In the genomic region with DNA sequence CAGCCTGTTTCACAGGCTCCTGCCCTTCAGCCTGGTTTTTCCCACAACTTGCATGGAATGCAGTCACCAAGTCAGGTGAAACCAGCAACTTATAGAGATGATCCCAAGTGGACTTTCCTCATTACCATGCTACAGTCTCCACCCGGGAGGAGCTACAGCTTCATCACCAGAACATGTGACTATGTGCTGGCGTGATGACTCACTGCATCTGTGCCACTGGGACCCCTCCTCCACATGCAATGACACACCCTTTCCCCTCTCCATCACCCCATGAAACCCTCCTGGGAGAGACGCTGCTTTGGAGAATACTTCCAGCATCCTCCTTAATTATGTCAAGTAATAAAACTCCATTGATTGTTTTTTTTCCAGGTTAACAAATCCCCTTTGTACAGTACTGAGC, we compare ENCODE assay signal across 10 cellular contexts. TPM values are rescaled to one million over a fixed set of nuclear protein-coding genes. Genes with fewer than 3 reads are reported as not detected.
DNase-seq lines count a peak whose midpoint lies in the region; ATAC-seq, FAIRE-seq and TF ChIP-seq lines count a peak whose summit lies in the region.
"Had no signal": no experiment of that assay in that cellular context is flagged by ENCODE, and none has a peak within 500 bp of the region (broad histone marks: within the 10 kb centered on the region; RNA-seq: fewer than 3 reads in every experiment).

No MANE protein-coding gene starts in this region.

- no peaks in the 10 kb centered on the region for H3K9me3 ChIP-seq in A549
- H3K9me3 ChIP-seq in keratinocyte (ENCODE audit: control insufficient read depth, low read depth, low read length) = no peaks in the 10 kb centered on the region
- H3K9me3 ChIP-seq in neural progenitor cell (ENCODE audit: low read depth) = no peaks in the 10 kb centered on the region

- H3K27ac ChIP-seq in A549 = peak overlapping the region; percentile 56 to 65; a peak in 4 of 6 replicates
- peak overlapping the region; percentile 55 for H3K27ac ChIP-seq in keratinocyte (ENCODE audit: control insufficient read depth, insufficient read depth, low read length)
- no peak overlapping the region for H3K27ac ChIP-seq in neural progenitor cell

- no peaks in the 10 kb centered on the region for H4K20me1 ChIP-seq in keratinocyte (ENCODE audit: control insufficient read depth, extremely low read depth, insufficient read depth, low read length)
- H4K20me1 ChIP-seq in neural progenitor cell (ENCODE audit: low read depth) = no peaks in the 10 kb centered on the region

- H3K4me2 ChIP-seq in A549 (peak overlapping the region; percentile 43), keratinocyte (ENCODE audit: control insufficient read depth, extremely low read depth, insufficient read depth, low read depth, low read length) (peak overlapping the region; percentile 16), neural progenitor cell (no peak overlapping the region)

- whole genome bisulfite sequencing in A549 (ENCODE audit: missing lambda C conversion rate) = 53% methylated on average over 3 of the region's 3 CpGs

- no peak for TF ChIP-seq RAD21 in A549 (conservative IDR thresholded peaks at IDR 0.05 in 1 of 2, IDR thresholded peaks at IDR 0.05 in 1 of 2)

- dilution Hi-C loops in keratinocyte (cut with MboI; ENCODE audit: extremely low pct_ligation_motif_present, low sequenced_read_pairs) = no loop called here

- no peaks in the 10 kb centered on the region for H3K9me3 Mint-ChIP-seq in neural progenitor cell

- peaks cover 3% of the 10 kb centered on the region for H3K27me3 Mint-ChIP-seq in neural progenitor cell (ENCODE audit: insufficient read depth, low read depth)

- no peak for TF ChIP-seq EP300 in A549 (IDR thresholded peaks at IDR 0.05)

- DNase-seq in A549 (ENCODE audit: low read depth in 1 of 2, low spot score in 1 of 2) = peak; percentile 6 to 17
- DNase-seq in HFF-Myc (ENCODE audit: extremely low read depth, low read depth) = peak; percentile 72
- peak; percentile 68 for DNase-seq in amniotic epithelial cell (ENCODE audit: low read depth)
- DNase-seq in keratinocyte (ENCODE audit: low read depth, low spot score) = peak; percentile 33
- DNase-seq in NCI-H146 (lab: John Stamatoyannopoulos, UW) = no peak
- DNase-seq in SKM-1 (lab: John Stamatoyannopoulos, UW; ENCODE audit: unreplicated experiment) = no peak
- DNase-seq in neural progenitor cell (ENCODE audit: low spot score) = no peak
- DNase-seq in GM19238 (ENCODE audit: insufficient read length, low spot score) = no peak
- DNase-seq: DMS153, NCI-H2081 treated with DMSO at 0.1 percent for 48 hours had no signal

- H3K36me3 Mint-ChIP-seq in neural progenitor cell = peaks cover 15% of the 10 kb centered on the region

- H2AFZ ChIP-seq in keratinocyte (ENCODE audit: control insufficient read depth, low read length) (no peak overlapping the region), neural progenitor cell (replicated peaks) (no peak overlapping the region)

- peak; percentile 68 to 84 for ATAC-seq in A549

- H3K4me3 ChIP-seq in A549 (no peak overlapping the region), HFF-Myc (replicated peaks; ENCODE audit: low read depth, low read length) (no peak overlapping the region), keratinocyte (ENCODE audit: control insufficient read depth in 2 of 3, extremely low read depth in 1 of 3, insufficient read depth in 2 of 3, low read depth in 1 of 3, low read length in 3 of 3) (no peak overlapping the region), neural progenitor cell (no peak overlapping the region)

- H3K79me2 ChIP-seq in keratinocyte (ENCODE audit: control insufficient read depth, insufficient read depth, low read length) (peaks cover 9% of the 10 kb centered on the region), neural progenitor cell (ENCODE audit: low read depth) (no peaks in the 10 kb centered on the region)

- H3K27ac Mint-ChIP-seq in neural progenitor cell = no peak overlapping the region

- H3K9me1 ChIP-seq in keratinocyte (ENCODE audit: control insufficient read depth, extremely low read depth, insufficient read depth, low read length) = no peaks in the 10 kb centered on the region

- H3K4me1 Mint-ChIP-seq in neural progenitor cell = peaks cover 23% of the 10 kb centered on the region

- POLR2A ChIA-PET in A549 (lab: Yijun Ruan, JAX) = no interaction called here

- H3K27me3 ChIP-seq in keratinocyte (ENCODE audit: control insufficient read depth, extremely low read depth, insufficient read depth, low read length) (no peaks in the 10 kb centered on the region), neural progenitor cell (no peaks in the 10 kb centered on the region)

- no peak for TF ChIP-seq CTCF in A549 (IDR thresholded peaks at IDR 0.05)
- TF ChIP-seq CTCF in HFF-Myc (IDR thresholded peaks at IDR 0.05; ENCODE audit: low read depth, low read length, missing control alignments) = no peak
- no peak for TF ChIP-seq CTCF in keratinocyte (optimal IDR thresholded peaks at IDR 0.05 in 1 of 3, IDR thresholded peaks at IDR 0.05 in 1 of 3, conservative IDR thresholded peaks at IDR 0.05 in 1 of 3; ENCODE audit: extremely low read depth in 1 of 3, insufficient read depth in 2 of 3, low read length in 3 of 3)
- TF ChIP-seq CTCF in neural progenitor cell (IDR thresholded peaks at IDR 0.05) = no peak

- no peak for TF ChIP-seq POLR2A in A549 (IDR thresholded peaks at IDR 0.05; ENCODE audit: low read length)

- CTCF ChIA-PET in A549 (lab: Yijun Ruan, JAX) = no interaction called here

- no peak for FAIRE-seq in A549 (lab: Jason Lieb, UNC)
- FAIRE-seq in keratinocyte (lab: Jason Lieb, UNC) = peak; percentile 53

- H3K36me3 ChIP-seq in keratinocyte (ENCODE audit: control insufficient read depth in 2 of 2, extremely low read depth in 1 of 2, insufficient read depth in 2 of 2, low read length in 2 of 2) = peaks cover 15 to 40% of the 10 kb centered on the region in 2 experiments
- H3K36me3 ChIP-seq in neural progenitor cell = no peaks in the 10 kb centered on the region

- H3K4me1 ChIP-seq in A549 (peaks cover 15% of the 10 kb centered on the region), keratinocyte (ENCODE audit: control insufficient read depth, extremely low read depth, insufficient read depth, low read length) (peaks cover 8% of the 10 kb centered on the region), neural progenitor cell (peaks cover 5% of the 10 kb centered on the region)

- H3F3A ChIP-seq in neural progenitor cell (ENCODE audit: low read depth) = no peaks in the 10 kb centered on the region

- no peak overlapping the region for H3K9ac ChIP-seq in keratinocyte (ENCODE audit: control insufficient read depth, extremely low read depth, insufficient read depth, low read length)
- H3K9ac ChIP-seq in neural progenitor cell = no peak overlapping the region

- H3K4me3 Mint-ChIP-seq in neural progenitor cell = no peak overlapping the region

TF ChIP-seq in A549, 52 proteins besides CTCF, POLR2A, EP300 and RAD21:
- TF ChIP-seq FOSL2 (IDR thresholded peaks at IDR 0.05) = no peak
- TF ChIP-seq FOSL2 (CRISPR knock-in tag; IDR thresholded peaks at IDR 0.05) = peak; percentile 51
- no peak for TF ChIP-seq MAZ (IDR thresholded peaks at IDR 0.05; ENCODE audit: borderline replicate concordance, low read depth, low read length)

RNA-seq across cellular contexts. Expression of a gene that starts 17.6 kb away (rescaled TPM):
- polyA plus RNA-seq in A549 (2011; rRNA removed) (40.4 and 40.7 TPM in 2 replicates), A549 (2017; fragmentation: RNase III; extraction: RNeasy Plus Mini Kit Qiagen cat#74134 plus additional on column Dnase treatment) (64.2 to 75.1 TPM (median 72.8 TPM) in 3 replicates), keratinocyte (42.1 to 65.6 TPM (median 65.6 TPM) in 3 replicates)
- 51.6 and 62.3 TPM in 2 replicates for polyA plus RNA-seq in A549 (2012; cell fraction: cytosol; rRNA removed)
- 34.4 and 74.5 TPM in 2 replicates for polyA plus RNA-seq in A549 (2012; cell fraction: nucleus; rRNA removed)
- polyA minus RNA-seq in A549 (2011; rRNA and poly(A)+ RNA removed) = 27.8 and 34.3 TPM in 2 replicates
- 38.4 TPM for polyA plus RNA-seq in keratinocyte (2011; ENCODE audit: low read depth)
- polyA plus RNA-seq in keratinocyte (2011; cell fraction: cytosol; rRNA removed) = 61.2 and 74.3 TPM in 2 replicates
- polyA plus RNA-seq in keratinocyte (2011; cell fraction: nucleus; rRNA removed) = 35.8 and 36.7 TPM in 2 replicates
- polyA plus RNA-seq in keratinocyte (2012; ENCODE audit: low replicate concordance) = 22.1 and 56.1 TPM in 2 replicates
- 37.4 to 65.3 TPM (median 50.2 TPM) in 3 replicates for polyA minus RNA-seq in keratinocyte
- 29.5 TPM for polyA minus RNA-seq in keratinocyte (2011; cell fraction: cytosol; rRNA and poly(A)+ RNA removed)
- 16.0 and 21.1 TPM in 2 replicates for polyA minus RNA-seq in keratinocyte (2011; cell fraction: nucleus; rRNA and poly(A)+ RNA removed)
- 22.4 and 44.1 TPM in 2 replicates for total RNA-seq in neural progenitor cell (ENCODE audit: low replicate concordance)

RNA-seq across cellular contexts. Expression of a gene that starts 20.7 kb away (rescaled TPM):
- not detected in 2 replicates for polyA plus RNA-seq in A549 (2011; rRNA removed)
- polyA plus RNA-seq in A549 (2012; cell fraction: cytosol; rRNA removed) = not detected in 2 replicates
- not detected in 2 replicates for polyA plus RNA-seq in A549 (2012; cell fraction: nucleus; rRNA removed)
- polyA plus RNA-seq in A549 (2017; fragmentation: RNase III; extraction: RNeasy Plus Mini Kit Qiagen cat#74134 plus additional on column Dnase treatment) = not detected in 3 replicates
- not detected in 2 replicates for polyA minus RNA-seq in A549 (2011; rRNA and poly(A)+ RNA removed)
- not detected in 3 replicates for polyA plus RNA-seq in keratinocyte
- not detected for polyA plus RNA-seq in keratinocyte (2011; ENCODE audit: low read depth)
- polyA plus RNA-seq in keratinocyte (2011; cell fraction: cytosol; rRNA removed) = not detected in 2 replicates
- polyA plus RNA-seq in keratinocyte (2011; cell fraction: nucleus; rRNA removed) = not detected in 2 replicates
- not detected in 2 replicates for polyA plus RNA-seq in keratinocyte (2012; ENCODE audit: low replicate concordance)
- not detected in 3 replicates for polyA minus RNA-seq in keratinocyte
- not detected for polyA minus RNA-seq in keratinocyte (2011; cell fraction: cytosol; rRNA and poly(A)+ RNA removed)
- polyA minus RNA-seq in keratinocyte (2011; cell fraction: nucleus; rRNA and poly(A)+ RNA removed) = not detected in 2 replicates
- total RNA-seq in neural progenitor cell (ENCODE audit: low replicate concordance) = not detected in 2 replicates

Comparison
In these comparisons a context has a peak if more than half of its experiments do, and no peak if none do; other contexts are left out.
1. DNase-seq: peak in A549 (2 of 2), HFF-Myc (single experiment), amniotic epithelial cell (single experiment) and keratinocyte (single experiment); none in NCI-H146 (single experiment), SKM-1 (single experiment), neural progenitor cell (single experiment) and GM19238 (single experiment).